Comparison of ENCODE assay signal across 1 cellular context in the genomic region with DNA sequence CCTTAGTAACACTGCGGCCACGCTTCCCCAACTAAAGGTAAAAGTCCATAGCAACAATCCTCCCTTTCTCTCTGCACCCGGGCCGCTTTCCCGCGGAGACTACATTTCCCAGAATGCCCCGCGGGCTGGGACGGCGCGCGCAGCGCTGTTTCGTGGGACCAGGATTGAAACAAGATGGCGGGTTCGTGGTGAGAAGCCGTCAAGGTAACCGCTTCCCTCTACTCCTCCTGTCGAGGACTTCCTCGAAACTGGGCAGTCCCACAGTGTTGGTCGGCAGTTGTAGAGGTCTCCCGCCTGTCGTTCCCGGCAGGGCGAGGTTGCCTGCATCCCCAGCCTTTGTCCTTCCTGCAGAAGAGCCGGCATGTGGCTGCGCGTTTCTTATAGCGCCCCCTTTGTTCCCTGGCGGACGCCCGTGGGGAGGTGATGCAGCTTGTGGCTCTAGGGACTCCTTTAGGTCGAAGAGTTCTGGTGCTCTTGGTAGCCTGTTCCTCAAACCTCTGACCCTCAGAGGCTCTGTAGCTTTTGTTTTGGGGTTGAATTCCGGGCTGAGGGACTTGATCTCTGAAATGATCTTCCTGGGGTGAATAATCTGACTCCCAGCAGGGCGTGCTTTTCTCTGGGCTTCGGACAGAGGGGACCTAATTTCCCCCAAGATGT.
TF ChIP-seq lines count a peak whose summit lies in the region.

A gene (plus strand): TSS at position 164 of the 657 bp plus-strand sequence. CDS start 1,772 bp downstream, outside the sequence.

TF ChIP-seq in A549, 52 proteins besides CTCF, POLR2A, EP300 and RAD21 (continued from another document):
- TF ChIP-seq, protein P1, sequence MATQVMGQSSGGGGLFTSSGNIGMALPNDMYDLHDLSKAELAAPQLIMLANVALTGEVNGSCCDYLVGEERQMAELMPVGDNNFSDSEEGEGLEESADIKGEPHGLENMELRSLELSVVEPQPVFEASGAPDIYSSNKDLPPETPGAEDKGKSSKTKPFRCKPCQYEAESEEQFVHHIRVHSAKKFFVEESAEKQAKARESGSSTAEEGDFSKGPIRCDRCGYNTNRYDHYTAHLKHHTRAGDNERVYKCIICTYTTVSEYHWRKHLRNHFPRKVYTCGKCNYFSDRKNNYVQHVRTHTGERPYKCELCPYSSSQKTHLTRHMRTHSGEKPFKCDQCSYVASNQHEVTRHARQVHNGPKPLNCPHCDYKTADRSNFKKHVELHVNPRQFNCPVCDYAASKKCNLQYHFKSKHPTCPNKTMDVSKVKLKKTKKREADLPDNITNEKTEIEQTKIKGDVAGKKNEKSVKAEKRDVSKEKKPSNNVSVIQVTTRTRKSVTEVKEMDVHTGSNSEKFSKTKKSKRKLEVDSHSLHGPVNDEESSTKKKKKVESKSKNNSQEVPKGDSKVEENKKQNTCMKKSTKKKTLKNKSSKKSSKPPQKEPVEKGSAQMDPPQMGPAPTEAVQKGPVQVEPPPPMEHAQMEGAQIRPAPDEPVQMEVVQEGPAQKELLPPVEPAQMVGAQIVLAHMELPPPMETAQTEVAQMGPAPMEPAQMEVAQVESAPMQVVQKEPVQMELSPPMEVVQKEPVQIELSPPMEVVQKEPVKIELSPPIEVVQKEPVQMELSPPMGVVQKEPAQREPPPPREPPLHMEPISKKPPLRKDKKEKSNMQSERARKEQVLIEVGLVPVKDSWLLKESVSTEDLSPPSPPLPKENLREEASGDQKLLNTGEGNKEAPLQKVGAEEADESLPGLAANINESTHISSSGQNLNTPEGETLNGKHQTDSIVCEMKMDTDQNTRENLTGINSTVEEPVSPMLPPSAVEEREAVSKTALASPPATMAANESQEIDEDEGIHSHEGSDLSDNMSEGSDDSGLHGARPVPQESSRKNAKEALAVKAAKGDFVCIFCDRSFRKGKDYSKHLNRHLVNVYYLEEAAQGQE (IDR thresholded peaks at IDR 0.05) = no peak
- TF ChIP-seq, protein P2, sequence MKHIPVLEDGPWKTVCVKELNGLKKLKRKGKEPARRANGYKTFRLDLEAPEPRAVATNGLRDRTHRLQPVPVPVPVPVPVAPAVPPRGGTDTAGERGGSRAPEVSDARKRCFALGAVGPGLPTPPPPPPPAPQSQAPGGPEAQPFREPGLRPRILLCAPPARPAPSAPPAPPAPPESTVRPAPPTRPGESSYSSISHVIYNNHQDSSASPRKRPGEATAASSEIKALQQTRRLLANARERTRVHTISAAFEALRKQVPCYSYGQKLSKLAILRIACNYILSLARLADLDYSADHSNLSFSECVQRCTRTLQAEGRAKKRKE (CRISPR knock-in tag; IDR thresholded peaks at IDR 0.05; ENCODE audit: low read depth) = no peak
- TF ChIP-seq ESRRA (IDR thresholded peaks at IDR 0.05; ENCODE audit: borderline replicate concordance, low read length) (no peak), MAFK (IDR thresholded peaks at IDR 0.05; ENCODE audit: partially characterized antibody) (no peak), ZC3H11A (IDR thresholded peaks at IDR 0.05) (no peak; the same call in 1 of the 2 replicates), RCOR1 (IDR thresholded peaks at IDR 0.05; ENCODE audit: low read depth, low read length) (no peak), CBX8 (IDR thresholded peaks at IDR 0.05) (no peak), KDM5A (IDR thresholded peaks at IDR 0.05) (peak; percentile 51; the same call in 1 of the 2 replicates), MYC (IDR thresholded peaks at IDR 0.05; ENCODE audit: borderline replicate concordance, low read length) (peak; percentile 95), NPAS2 (CRISPR knock-in tag; IDR thresholded peaks at IDR 0.05; ENCODE audit: borderline replicate concordance) (no peak), JUN (IDR thresholded peaks at IDR 0.05) (peak; percentile 83 to 94; a peak in 4 of 5 replicates), SMC3 (IDR thresholded peaks at IDR 0.05) (0 out of 3 replicates have a peak, but pooled peaks have one; percentile 18), HOXA7 (CRISPR knock-in tag; IDR thresholded peaks at IDR 0.05) (no peak), CHD2 (IDR thresholded peaks at IDR 0.05; ENCODE audit: low read length, partially characterized antibody) (no peak), PHF8 (IDR thresholded peaks at IDR 0.05; ENCODE audit: borderline replicate concordance, low read depth) (peak; percentile 91), MAZ (IDR thresholded peaks at IDR 0.05; ENCODE audit: borderline replicate concordance, low read depth, low read length) (no peak)
- TF ChIP-seq, protein P3, sequence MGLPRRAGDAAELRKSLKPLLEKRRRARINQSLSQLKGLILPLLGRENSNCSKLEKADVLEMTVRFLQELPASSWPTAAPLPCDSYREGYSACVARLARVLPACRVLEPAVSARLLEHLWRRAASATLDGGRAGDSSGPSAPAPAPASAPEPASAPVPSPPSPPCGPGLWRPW (IDR thresholded peaks at IDR 0.05) = no peak
- TF ChIP-seq, protein P4, sequence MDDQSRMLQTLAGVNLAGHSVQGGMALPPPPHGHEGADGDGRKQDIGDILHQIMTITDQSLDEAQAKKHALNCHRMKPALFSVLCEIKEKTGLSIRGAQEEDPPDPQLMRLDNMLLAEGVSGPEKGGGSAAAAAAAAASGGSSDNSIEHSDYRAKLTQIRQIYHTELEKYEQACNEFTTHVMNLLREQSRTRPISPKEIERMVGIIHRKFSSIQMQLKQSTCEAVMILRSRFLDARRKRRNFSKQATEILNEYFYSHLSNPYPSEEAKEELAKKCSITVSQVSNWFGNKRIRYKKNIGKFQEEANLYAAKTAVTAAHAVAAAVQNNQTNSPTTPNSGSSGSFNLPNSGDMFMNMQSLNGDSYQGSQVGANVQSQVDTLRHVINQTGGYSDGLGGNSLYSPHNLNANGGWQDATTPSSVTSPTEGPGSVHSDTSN (IDR thresholded peaks at IDR 0.05) = no peak
- TF ChIP-seq, protein P5, sequence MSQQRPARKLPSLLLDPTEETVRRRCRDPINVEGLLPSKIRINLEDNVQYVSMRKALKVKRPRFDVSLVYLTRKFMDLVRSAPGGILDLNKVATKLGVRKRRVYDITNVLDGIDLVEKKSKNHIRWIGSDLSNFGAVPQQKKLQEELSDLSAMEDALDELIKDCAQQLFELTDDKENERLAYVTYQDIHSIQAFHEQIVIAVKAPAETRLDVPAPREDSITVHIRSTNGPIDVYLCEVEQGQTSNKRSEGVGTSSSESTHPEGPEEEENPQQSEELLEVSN (IDR thresholded peaks at IDR 0.05; ENCODE audit: borderline replicate concordance, low read depth) = peak; percentile 51; the same call in 1 of the 2 replicates
- TF ChIP-seq, protein P6, sequence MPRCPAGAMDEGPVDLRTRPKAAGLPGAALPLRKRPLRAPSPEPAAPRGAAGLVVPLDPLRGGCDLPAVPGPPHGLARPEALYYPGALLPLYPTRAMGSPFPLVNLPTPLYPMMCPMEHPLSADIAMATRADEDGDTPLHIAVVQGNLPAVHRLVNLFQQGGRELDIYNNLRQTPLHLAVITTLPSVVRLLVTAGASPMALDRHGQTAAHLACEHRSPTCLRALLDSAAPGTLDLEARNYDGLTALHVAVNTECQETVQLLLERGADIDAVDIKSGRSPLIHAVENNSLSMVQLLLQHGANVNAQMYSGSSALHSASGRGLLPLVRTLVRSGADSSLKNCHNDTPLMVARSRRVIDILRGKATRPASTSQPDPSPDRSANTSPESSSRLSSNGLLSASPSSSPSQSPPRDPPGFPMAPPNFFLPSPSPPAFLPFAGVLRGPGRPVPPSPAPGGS (IDR thresholded peaks at IDR 0.05) = peak; percentile 83; the same call in 2 of the 3 replicates
